ENCODE assay signal across 20 cellular contexts in genomic region chr16:48446534-48446920, GRCh38.
DNase-seq lines count a peak whose midpoint lies in the region; ATAC-seq, FAIRE-seq and TF ChIP-seq lines count a peak whose summit lies in the region.
"Had no signal": no experiment of that assay in that cellular context is flagged by ENCODE, and none has a peak within 500 bp of the region (broad histone marks: within the 10 kb centered on the region; RNA-seq: fewer than 3 reads in every experiment).

No MANE protein-coding gene starts in this region.

- H3K4me3 ChIP-seq in HepG2 (replicated peaks in 1 of 3; ENCODE audit: insufficient read depth in 1 of 3, low read depth in 2 of 3, low read length in 3 of 3) (no peak overlapping the region), right lobe of liver (no peak overlapping the region), K562 (no peak overlapping the region)
- H3K4me3 ChIP-seq: BLaER1 treated with 17β-estradiol and CSF1 and Interleukin-3, amounts not matched to agents 10 nM and 100 nM; SK-N-MC had no signal

- H3K9me3 ChIP-seq in HepG2 (ENCODE audit: low read length) (no peaks in the 10 kb centered on the region), right lobe of liver (no peaks in the 10 kb centered on the region), K562 (replicated peaks; ENCODE audit: control insufficient read depth, insufficient read depth, low read depth, low read length) (no peaks in the 10 kb centered on the region)
- H3K9me3 ChIP-seq: BLaER1 treated with 17β-estradiol and CSF1 and Interleukin-3, amounts not matched to agents 10 nM and 100 nM had no signal

- H3K4me3 Mint-ChIP-seq in nephron progenitor cell = no peak overlapping the region

- TF ChIP-seq EP300 in HepG2 (IDR thresholded peaks at IDR 0.05; ENCODE audit: low read depth in 2 of 2, low read length in 2 of 2) (no peak), HepG2 (CRISPR knock-in tag; IDR thresholded peaks at IDR 0.05; ENCODE audit: borderline replicate concordance) (no peak), K562 (IDR thresholded peaks at IDR 0.05; ENCODE audit: low read length) (no peak)

- H3K4me1 Mint-ChIP-seq in nephron progenitor cell = peaks cover 25% of the 10 kb centered on the region

- TF ChIP-seq CTCF in HepG2 (CRISPR knock-in tag; IDR thresholded peaks at IDR 0.05) = 0 out of 2 replicates have a peak, but pooled peaks have one; percentile 9
- TF ChIP-seq CTCF in right lobe of liver (IDR thresholded peaks at IDR 0.05) = no peak
- TF ChIP-seq CTCF in K562 (IDR thresholded peaks at IDR 0.05 in 2 of 3, conservative IDR thresholded peaks at IDR 0.05 in 1 of 3; ENCODE audit: insufficient read depth in 2 of 3, low read depth in 1 of 3, low read length in 3 of 3) = no peak
- TF ChIP-seq CTCF in nephron progenitor cell (IDR thresholded peaks at IDR 0.05) = no peak

- 49% methylated on average over 5 of the region's 5 CpGs for WGBS in HepG2 (ENCODE audit: low lambda C conversion rate)
- 85% methylated on average over 5 of the region's 5 CpGs for WGBS in right lobe of liver (ENCODE audit: insufficient coverage, low coverage, low lambda C conversion rate, missing lambda C conversion rate)
- 3% methylated on average over 5 of the region's 5 CpGs for WGBS in K562 (ENCODE audit: insufficient coverage, low coverage, missing lambda C conversion rate)

- H3K27ac ChIP-seq in HepG2 (ENCODE audit: extremely low read length, insufficient read depth, low read length) (no peak overlapping the region), right lobe of liver (no peak overlapping the region), K562 (ENCODE audit: extremely low read depth, low read depth, low read length) (no peak overlapping the region)
- H3K27ac ChIP-seq: SK-N-MC had no signal

- H3K4me2 ChIP-seq in HepG2 (ENCODE audit: low read depth, low read length) = no peak overlapping the region
- no peak overlapping the region for H3K4me2 ChIP-seq in K562 (ENCODE audit: insufficient read depth, low read length)

- H3K79me2 ChIP-seq in HepG2 (ENCODE audit: insufficient read depth, low read length) (no peaks in the 10 kb centered on the region), K562 (ENCODE audit: control insufficient read depth, insufficient read depth, low read length) (no peaks in the 10 kb centered on the region)

- no peak for ATAC-seq in HepG2
- no peak for ATAC-seq in right lobe of liver
- no peak for ATAC-seq in K562
- no peak for ATAC-seq in Right ventricle myocardium superior (ENCODE audit: poor library complexity)
- no peak for ATAC-seq in GM19463 (IDR thresholded peaks at IDR 0.05; ENCODE audit: unreplicated experiment)
- no peak for ATAC-seq in GM18867 (IDR thresholded peaks at IDR 0.05; ENCODE audit: unreplicated experiment)
- ATAC-seq: Panc1, Right ventricle myocardium inferior had no signal

- H3K9me3 Mint-ChIP-seq in nephron progenitor cell = no peaks in the 10 kb centered on the region

- FAIRE-seq in HepG2 (lab: Jason Lieb, UNC) = no peak
- FAIRE-seq in K562 (lab: Jason Lieb, UNC) = no peak
- FAIRE-seq: A204.1, GM12891, GM18507 had no signal

- H3K9ac ChIP-seq in HepG2 (ENCODE audit: insufficient read depth, low read depth, low read length) = no peak overlapping the region
- H3K9ac ChIP-seq in K562 (ENCODE audit: insufficient read depth in 1 of 2, low read depth in 2 of 2, low read length in 2 of 2) = no peak overlapping the region
- H3K9ac ChIP-seq: BLaER1 treated with 17β-estradiol and CSF1 and Interleukin-3, amounts not matched to agents 10 nM and 100 nM had no signal

- H3K36me3 Mint-ChIP-seq in nephron progenitor cell (ENCODE audit: low read depth) = no peaks in the 10 kb centered on the region

- H3K36me3 ChIP-seq in HepG2 (replicated peaks in 1 of 2; ENCODE audit: control insufficient read depth in 1 of 2, insufficient read depth in 2 of 2, low read length in 2 of 2) (no peaks in the 10 kb centered on the region), right lobe of liver (no peaks in the 10 kb centered on the region), K562 (ENCODE audit: control insufficient read depth, insufficient read depth, low read length) (no peaks in the 10 kb centered on the region)
- H3K36me3 ChIP-seq: BLaER1 treated with 17β-estradiol and CSF1 and Interleukin-3, amounts not matched to agents 10 nM and 100 nM had no signal

- TF ChIP-seq POLR2A in HepG2 (IDR thresholded peaks at IDR 0.05; ENCODE audit: insufficient read depth in 1 of 2, low read depth in 2 of 2, low read length in 2 of 2) (no peak), right lobe of liver (IDR thresholded peaks at IDR 0.05) (no peak), K562 (conservative IDR thresholded peaks at IDR 0.05) (no peak)

- H4K20me1 ChIP-seq in HepG2 (ENCODE audit: insufficient read depth, low read length) (no peaks in the 10 kb centered on the region), K562 (replicated peaks; ENCODE audit: control insufficient read depth, insufficient read depth, low read length) (no peaks in the 10 kb centered on the region)
- H4K20me1 ChIP-seq: BLaER1 treated with 17β-estradiol and CSF1 and Interleukin-3, amounts not matched to agents 10 nM and 100 nM had no signal

- H3K27me3 Mint-ChIP-seq in nephron progenitor cell (ENCODE audit: low read depth, poor library complexity) = peaks cover 6% of the 10 kb centered on the region

- H3K9me1 ChIP-seq in K562 (ENCODE audit: control insufficient read depth, insufficient read depth, low read length) = peaks cover 3% of the 10 kb centered on the region

- DNase-seq in HepG2 (ENCODE audit: low spot score) (no peak), right lobe of liver (no peak), K562 (ENCODE audit: extremely low read depth in 1 of 4, low spot score in 3 of 4) (no peak), nephron progenitor cell (no peak), Right ventricle myocardium superior (no peak)
- DNase-seq: GF-D8, NCI-H1048, NCI-H146, NCI-H2081 treated with DMSO at 0.1 percent for 48 hours, NCI-H510A, NCI-H82 had no signal

- H3K27ac Mint-ChIP-seq in nephron progenitor cell = peak overlapping the region; percentile 25

- intact Hi-C loops in HepG2 (cut with micrococcal nuclease; ENCODE audit: unreplicated experiment) = no loop called here
- intact Hi-C loops in right lobe of liver (cut with DNase I) = no loop called here
- intact Hi-C loops in K562 (cut with micrococcal nuclease) = no loop called here
- intact Hi-C loops in Right ventricle myocardium superior (cut with DNase I) = no loop called here

- in situ Hi-C loops in HepG2 (cut with HindIII; ENCODE audit: extremely low pct_ligation_motif_present, low pct_unique_long_range_greater_than_20kb) (no loop called here), K562 (cut with MboI) (no loop called here)

- BruUV-seq in HepG2 (replicated peaks; lab: Mats Ljungman, UMichigan) (no TSS peak), K562 (replicated peaks; lab: Mats Ljungman, UMichigan) (no TSS peak)

- H3K27me3 ChIP-seq in HepG2 (ENCODE audit: control insufficient read depth in 1 of 2, insufficient read depth in 2 of 2, low read length in 2 of 2) (0 out of 5 replicates have a peak, but pooled peaks cover 0 to 1% of the 10 kb centered on the region in 2 experiments), right lobe of liver (no peaks in the 10 kb centered on the region), K562 (ENCODE audit: control insufficient read depth in 2 of 2, insufficient read depth in 2 of 2, low read length in 2 of 2) (peaks cover 0 to 20% of the 10 kb centered on the region in 2 experiments; a peak in 3 of 5 replicates)
- H3K27me3 ChIP-seq: BLaER1 treated with 17β-estradiol and CSF1 and Interleukin-3, amounts not matched to agents 10 nM and 100 nM had no signal

- H3K4me1 ChIP-seq in HepG2 (ENCODE audit: insufficient read depth, low read length) (peaks cover 74% of the 10 kb centered on the region), right lobe of liver (no peaks in the 10 kb centered on the region), K562 (replicated peaks in 1 of 2; ENCODE audit: control insufficient read depth in 2 of 2, insufficient read depth in 2 of 2, low read length in 2 of 2) (no peaks in the 10 kb centered on the region; a peak in 1 of 5 replicates)

- POLR2A ChIA-PET in HepG2 (lab: Yijun Ruan, JAX) = no interaction called here
- POLR2A ChIA-PET in K562 (lab: Yijun Ruan, JAX) = no interaction called here

- CTCF ChIA-PET in HepG2 (lab: Yijun Ruan, JAX; ENCODE audit: low intra/inter-chr PET ratio, low total read pairs) (no interaction called here), K562 (lab: Yijun Ruan, JAX; ENCODE audit: low intra/inter-chr PET ratio) (no interaction called here)

- no peak overlapping the region for H2AFZ ChIP-seq in HepG2 (ENCODE audit: low read length)
- H2AFZ ChIP-seq in K562 (ENCODE audit: low read depth, low read length) = no peak overlapping the region

- no peak for TF ChIP-seq RAD21 in HepG2 (CRISPR knock-in tag; IDR thresholded peaks at IDR 0.05)
- TF ChIP-seq RAD21 in K562 (CRISPR knock-in tag; conservative IDR thresholded peaks at IDR 0.05 in 1 of 2, IDR thresholded peaks at IDR 0.05 in 1 of 2) = no peak

TF ChIP-seq in HepG2, 621 proteins besides CTCF, POLR2A, EP300 and RAD21 (continues in another document):
- TF ChIP-seq ZNF232 (CRISPR knock-in tag; IDR thresholded peaks at IDR 0.05; ENCODE audit: borderline replicate concordance) (no peak), ZNF260 (CRISPR knock-in tag; IDR thresholded peaks at IDR 0.05; ENCODE audit: borderline replicate concordance, low read depth) (no peak), ZFP36L2 (CRISPR knock-in tag; IDR thresholded peaks at IDR 0.05) (no peak), TSC22D2 (CRISPR knock-in tag; IDR thresholded peaks at IDR 0.05; ENCODE audit: borderline replicate concordance) (no peak)

TF ChIP-seq in K562, 482 proteins besides CTCF, POLR2A, EP300 and RAD21 (continues in another document):
- TF ChIP-seq SREBF2 (CRISPR knock-in tag; IDR thresholded peaks at IDR 0.05) (no peak), ZFP91 (CRISPR knock-in tag; IDR thresholded peaks at IDR 0.05) (no peak)

Comparison
In these comparisons a context has a peak if more than half of its experiments do, and no peak if none do; other contexts are left out.
1. Of the 241 proteins assayed by ChIP-seq in both HepG2 and K562: peak only in HepG2: CTCF and PBX2; only in K562: none; in both: none; in neither: 239.